In genomic region chr19:46674416-46675178, GRCh38 we compare ENCODE assay signal across 14 cellular contexts. TPM values are rescaled to one million over a fixed set of nuclear protein-coding genes. Genes with fewer than 3 reads are reported as not detected.
DNase-seq lines count a peak whose midpoint lies in the region; ATAC-seq and TF ChIP-seq lines count a peak whose summit lies in the region.
"Had no signal": no experiment of that assay in that cellular context is flagged by ENCODE, and none has a peak within 500 bp of the region (broad histone marks: within the 10 kb centered on the region; RNA-seq: fewer than 3 reads in every experiment).

No MANE protein-coding gene starts in this region.

- H3K27me3 ChIP-seq in hepatocyte: no peaks in the 10 kb centered on the region
- no peaks in the 10 kb centered on the region for H3K27me3 ChIP-seq in CD8-positive, alpha-beta T cell (ENCODE audit: insufficient read depth, low read length)
- H3K27me3 ChIP-seq: adrenal gland had no signal

- no peaks in the 10 kb centered on the region for H3K9me3 ChIP-seq in hepatocyte (ENCODE audit: low read depth)
- H3K9me3 ChIP-seq in CD8-positive, alpha-beta T cell (ENCODE audit: low read length): no peaks in the 10 kb centered on the region
- H3K9me3 ChIP-seq: adrenal gland had no signal

- TF ChIP-seq CTCF in nephron progenitor cell (IDR thresholded peaks at IDR 0.05) (no peak), hepatocyte (IDR thresholded peaks at IDR 0.05; ENCODE audit: poor library complexity) (no peak)
- TF ChIP-seq CTCF in CD8-positive, alpha-beta T cell (IDR thresholded peaks at IDR 0.05): no peak

- no peaks in the 10 kb centered on the region for H3K4me1 ChIP-seq in hepatocyte (ENCODE audit: insufficient read depth)
- no peaks in the 10 kb centered on the region for H3K4me1 ChIP-seq in CD8-positive, alpha-beta T cell (ENCODE audit: insufficient read depth, low read length)
- H3K4me1 ChIP-seq: adrenal gland had no signal

- no peak overlapping the region for H3K4me2 ChIP-seq in hepatocyte

- CTCF ChIA-PET in CD8-positive, alpha-beta T cell (lab: Charles Lee): interaction anchor here (1.0 to 4.6 kb wide), 4 partner anchors 13 to 61 kb away, joined by 3 to 27 read pairs (median 6); partner anchors contain the start of gene DACT3

- ATAC-seq in CD8-positive, alpha-beta T cell: no peak

- H3K4me3 Mint-ChIP-seq in nephron progenitor cell: no peak overlapping the region
- no peak overlapping the region for H3K4me3 Mint-ChIP-seq in CD8-positive, alpha-beta T cell
- H3K4me3 Mint-ChIP-seq: memory B cell had no signal

- 99% methylated on average over 21 of the region's 21 CpGs for WGBS in hepatocyte (ENCODE audit: low lambda C conversion rate, missing lambda C conversion rate)

- peak overlapping the region; percentile 83 for H3K27ac Mint-ChIP-seq in nephron progenitor cell
- H3K27ac Mint-ChIP-seq in CD8-positive, alpha-beta T cell: no peak overlapping the region
- H3K27ac Mint-ChIP-seq: memory B cell had no signal

- H3K9me2 ChIP-seq in hepatocyte (replicated peaks; ENCODE audit: insufficient read depth): no peaks in the 10 kb centered on the region

- DNase-seq in NCI-H82 (lab: John Stamatoyannopoulos, UW) (peak; percentile 83), NCI-H82 treated with DMSO at 0.1 percent for 48 hours (lab: John Stamatoyannopoulos, UW; ENCODE audit: unreplicated experiment) (no peak), NCI-H1048 (lab: John Stamatoyannopoulos, UW) (peak; percentile 83), cerebellar cortex (ENCODE audit: low spot score) (peak; percentile 60), nephron progenitor cell (peak; percentile 20), medulla oblongata (ENCODE audit: extremely low spot score) (no peak), hepatocyte (ENCODE audit: low spot score) (no peak)
- DNase-seq in CD8-positive, alpha-beta T cell: no peak
- DNase-seq: activated CD4-positive, alpha-beta T cell treated with anti-CD3 and anti-CD28 coated beads, Interleukin-2, amount 50 U/mL, for 4 hours; erythroblast had no signal

- intact Hi-C loops in CD8-positive, alpha-beta T cell (cut with DNase I, micrococcal nuclease): no loop called here

- H3K79me2 ChIP-seq in hepatocyte: no peaks in the 10 kb centered on the region

- H2AFZ ChIP-seq in hepatocyte: no peak overlapping the region

- no peaks in the 10 kb centered on the region for H3K36me3 ChIP-seq in hepatocyte (replicated peaks; ENCODE audit: insufficient read depth, low read depth)
- peaks cover 55% of the 10 kb centered on the region for H3K36me3 ChIP-seq in CD8-positive, alpha-beta T cell (ENCODE audit: insufficient read depth, low read length)

- peaks cover 4% of the 10 kb centered on the region for H3K27me3 Mint-ChIP-seq in nephron progenitor cell (ENCODE audit: low read depth, poor library complexity)
- no peaks in the 10 kb centered on the region for H3K27me3 Mint-ChIP-seq in CD8-positive, alpha-beta T cell (ENCODE audit: low read depth)
- H3K27me3 Mint-ChIP-seq: memory B cell had no signal

- no peaks in the 10 kb centered on the region for H3K9me3 Mint-ChIP-seq in nephron progenitor cell
- H3K9me3 Mint-ChIP-seq in CD8-positive, alpha-beta T cell: no peaks in the 10 kb centered on the region
- H3K9me3 Mint-ChIP-seq: memory B cell had no signal

- POLR2A ChIA-PET in CD8-positive, alpha-beta T cell (lab: Charles Lee): no interaction called here

- peaks cover 47% of the 10 kb centered on the region for H3K36me3 Mint-ChIP-seq in nephron progenitor cell (ENCODE audit: low read depth)
- H3K36me3 Mint-ChIP-seq in CD8-positive, alpha-beta T cell: peaks cover 66% of the 10 kb centered on the region

- no peaks in the 10 kb centered on the region for H4K20me1 ChIP-seq in hepatocyte (ENCODE audit: insufficient read depth, poor library complexity, severe bottlenecking)

- H3K27ac ChIP-seq in hepatocyte: no peak overlapping the region
- no peak overlapping the region for H3K27ac ChIP-seq in CD8-positive, alpha-beta T cell (ENCODE audit: low read depth, low read length)
- H3K27ac ChIP-seq: adrenal gland had no signal

- H3K4me1 Mint-ChIP-seq in nephron progenitor cell: peaks cover 15% of the 10 kb centered on the region
- H3K4me1 Mint-ChIP-seq in CD8-positive, alpha-beta T cell (ENCODE audit: low read depth): peaks cover 3% of the 10 kb centered on the region

- H3K4me3 ChIP-seq in hepatocyte: no peak overlapping the region
- H3K4me3 ChIP-seq in CD8-positive, alpha-beta T cell (ENCODE audit: low read depth, low read length): no peak overlapping the region
- H3K4me3 ChIP-seq: adrenal gland had no signal

RNA-seq across cellular contexts. Expression of gene DACT3, which starts 13.6 kb away (rescaled TPM):
- total RNA-seq in hepatocyte: 12.7 and 18.4 TPM in 2 replicates
- 17.4 and 18.4 TPM in 2 replicates for polyA plus RNA-seq in hepatocyte
- total RNA-seq in CD8-positive, alpha-beta T cell: not detected

RNA-seq across cellular contexts. Expression of gene GNG8, which starts 38.6 kb away (rescaled TPM):
- not detected in 2 replicates for total RNA-seq in hepatocyte
- polyA plus RNA-seq in hepatocyte: 2.4 and 4.6 TPM in 2 replicates
- not detected for total RNA-seq in CD8-positive, alpha-beta T cell
- total RNA-seq: skeletal muscle tissue had no signal
- polyA plus RNA-seq: adrenal gland, AG04450 had no signal

RNA-seq across cellular contexts. Expression of gene PRKD2, which starts 42.3 kb away (rescaled TPM):
- total RNA-seq in hepatocyte: 15.6 and 29.5 TPM in 2 replicates
- 37.9 and 48.5 TPM in 2 replicates for polyA plus RNA-seq in hepatocyte
- total RNA-seq in CD8-positive, alpha-beta T cell: 10 to 100 TPM; 81.1 to 89.7 TPM

RNA-seq across cellular contexts. Expression of gene PTGIR, which starts 49.7 kb away (rescaled TPM):
- total RNA-seq in hepatocyte: 3.2 and 5.2 TPM in 2 replicates
- polyA plus RNA-seq in hepatocyte: 3.4 and 4.8 TPM in 2 replicates
- under 1 TPM in 1 of 2 experiments, not detected in 1; 0.25 TPM for total RNA-seq in CD8-positive, alpha-beta T cell

Comparison
In these comparisons a context has a peak if more than half of its experiments do, and no peak if none do; other contexts are left out.
1. DNase-seq: peak in NCI-H82 (single experiment), NCI-H1048 (single experiment), cerebellar cortex (single experiment) and nephron progenitor cell (single experiment); none in NCI-H82 treated with DMSO at 0.1 percent for 48 hours (single experiment), medulla oblongata (single experiment), hepatocyte (single experiment) and CD8-positive, alpha-beta T cell (0 of 7).
2. RNA of gene DACT3, which starts 13.6 kb away (total RNA-seq): 12.7 to 18.4 TPM in hepatocyte; not detected in CD8-positive, alpha-beta T cell; every median in the first group is over 10 times any median in the second.